Comparison of ENCODE assay signal across 1 cellular context in genomic region chr5:171978519-171978918, GRCh38.
TF ChIP-seq lines count a peak whose summit lies in the region.

No MANE protein-coding gene starts in this region.

TF ChIP-seq in SK-N-SH, 30 proteins besides CTCF, POLR2A, EP300 and RAD21 (continued from another document):
- TF ChIP-seq EZH2phosphoT487 (IDR thresholded peaks at IDR 0.05; ENCODE audit: borderline replicate concordance, low read depth): no peak
- TF ChIP-seq POLR2AphosphoS5 (IDR thresholded peaks at IDR 0.05; ENCODE audit: low read depth, low read length): no peak
- TF ChIP-seq, protein P1, sequence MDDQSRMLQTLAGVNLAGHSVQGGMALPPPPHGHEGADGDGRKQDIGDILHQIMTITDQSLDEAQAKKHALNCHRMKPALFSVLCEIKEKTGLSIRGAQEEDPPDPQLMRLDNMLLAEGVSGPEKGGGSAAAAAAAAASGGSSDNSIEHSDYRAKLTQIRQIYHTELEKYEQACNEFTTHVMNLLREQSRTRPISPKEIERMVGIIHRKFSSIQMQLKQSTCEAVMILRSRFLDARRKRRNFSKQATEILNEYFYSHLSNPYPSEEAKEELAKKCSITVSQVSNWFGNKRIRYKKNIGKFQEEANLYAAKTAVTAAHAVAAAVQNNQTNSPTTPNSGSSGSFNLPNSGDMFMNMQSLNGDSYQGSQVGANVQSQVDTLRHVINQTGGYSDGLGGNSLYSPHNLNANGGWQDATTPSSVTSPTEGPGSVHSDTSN (IDR thresholded peaks at IDR 0.05): no peak
- TF ChIP-seq, protein P2, sequence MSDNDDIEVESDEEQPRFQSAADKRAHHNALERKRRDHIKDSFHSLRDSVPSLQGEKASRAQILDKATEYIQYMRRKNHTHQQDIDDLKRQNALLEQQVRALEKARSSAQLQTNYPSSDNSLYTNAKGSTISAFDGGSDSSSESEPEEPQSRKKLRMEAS (IDR thresholded peaks at IDR 0.05; ENCODE audit: low read depth): no peak
- TF ChIP-seq TCF12 (IDR thresholded peaks at IDR 0.05): no peak
- TF ChIP-seq TEAD4 (IDR thresholded peaks at IDR 0.05; ENCODE audit: borderline replicate concordance, insufficient read depth): no peak
- no peak for TF ChIP-seq USF1 (IDR thresholded peaks at IDR 0.05; ENCODE audit: borderline replicate concordance, low read depth)
- TF ChIP-seq RFX5 (IDR thresholded peaks at IDR 0.05; ENCODE audit: low read length): no peak
